8 cellular contexts compared by ENCODE assay signal in the genomic region with DNA sequence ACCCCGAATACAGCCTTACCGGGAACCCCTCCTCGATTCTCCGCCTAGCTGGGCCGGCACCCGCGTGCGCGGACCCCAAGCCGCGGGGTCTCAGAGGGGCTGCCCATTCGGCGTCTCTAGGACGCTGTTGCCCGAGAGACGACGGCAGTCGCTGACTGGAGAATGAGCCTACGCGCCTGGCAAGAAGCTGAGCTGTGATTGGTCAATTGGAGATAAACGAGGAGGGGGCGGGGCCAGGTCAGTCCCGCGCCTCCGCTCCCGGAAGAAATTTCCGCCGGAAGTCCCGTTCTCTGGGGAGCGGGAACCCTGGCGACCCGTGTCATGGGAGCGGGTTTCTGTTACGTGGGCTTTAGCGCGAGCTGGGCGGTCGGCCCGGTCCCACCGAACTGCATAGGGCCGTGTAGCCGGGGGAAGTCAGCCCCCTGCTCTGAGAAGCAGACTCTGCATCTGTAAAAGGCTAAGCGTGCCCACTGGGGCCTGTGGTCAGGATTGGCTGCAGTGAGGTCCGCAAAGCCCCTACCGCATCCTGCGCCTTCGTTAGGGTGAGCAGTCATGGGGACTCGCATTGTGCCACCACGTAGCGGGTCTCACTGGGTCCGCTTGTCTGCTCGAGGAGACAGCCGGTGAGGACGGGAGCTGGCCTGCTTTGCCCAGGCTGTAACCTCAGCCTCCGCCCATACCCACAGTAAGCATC. TPM values are rescaled to one million over a fixed set of nuclear protein-coding genes. Genes with fewer than 3 reads are reported as not detected.
DNase-seq lines count a peak whose midpoint lies in the region; ATAC-seq and TF ChIP-seq lines count a peak whose summit lies in the region.

TSS of gene EFCAB6 (minus strand) at position 157 of the 694 bp plus-strand sequence. CDS start 29,987 bp downstream, outside the sequence.

- H3K4me3 Mint-ChIP-seq in naive thymus-derived CD8-positive, alpha-beta T cell = peak within 1 kb of the TSS; percentile 89 to 97 (median 93)
- peak within 1 kb of the TSS; percentile 91 for H3K4me3 Mint-ChIP-seq in stimulated activated memory B cell treated with anti-CD40 and anti-IgM and Interleukin-4, amounts not matched to agents 10 μg/mL and 1 μg/mL and 100 μg/mL, for 72 hours

- H3K4me1 Mint-ChIP-seq in naive thymus-derived CD8-positive, alpha-beta T cell = peaks cover 19 to 45% (median 29%) of the 10 kb centered on the region in 4 donors
- peaks cover 21% of the 10 kb centered on the region for H3K4me1 Mint-ChIP-seq in stimulated activated memory B cell treated with anti-CD40 and anti-IgM and Interleukin-4, amounts not matched to agents 10 μg/mL and 1 μg/mL and 100 μg/mL, for 72 hours

- H3K4me3 ChIP-seq in fibroblast of mammary gland (ENCODE audit: control insufficient read depth, low read depth, low read length) = peak within 1 kb of the TSS; percentile 71

- ATAC-seq in GM21528 (IDR thresholded peaks at IDR 0.05; ENCODE audit: low FRiP score, unreplicated experiment) = peak; percentile 87
- peak; percentile 90 to 91 for ATAC-seq in naive thymus-derived CD8-positive, alpha-beta T cell
- ATAC-seq in stimulated activated memory B cell treated with anti-CD40 and anti-IgM and Interleukin-4, amounts not matched to agents 10 μg/mL and 1 μg/mL and 100 μg/mL, for 72 hours = peak; percentile 95

- H3K9me3 Mint-ChIP-seq in naive thymus-derived CD8-positive, alpha-beta T cell = peaks cover 0 to under 1% (median 0%) of the 10 kb centered on the region in 9 donors
- H3K9me3 Mint-ChIP-seq in stimulated activated memory B cell treated with anti-CD40 and anti-IgM and Interleukin-4, amounts not matched to agents 10 μg/mL and 1 μg/mL and 100 μg/mL, for 72 hours = no peaks in the 10 kb centered on the region

- DNase-seq in D341Med (ENCODE audit: low spot score) (peak; percentile 98), KG1 (lab: John Stamatoyannopoulos, UW) (peak; percentile 41), RKO (ENCODE audit: low spot score) (peak; percentile 94), fibroblast of mammary gland (ENCODE audit: low read depth) (peak; percentile 88)
- peak; percentile 77 to 81 for DNase-seq in activated T-helper 1 cell treated with anti-CD3 and anti-CD28 coated beads, Interleukin-2, amount 50 U/mL, for 16 hours (ENCODE audit: low read depth in 1 of 2, low spot score in 1 of 2)
- peak; percentile 82 to 95 (median 86) for DNase-seq in naive thymus-derived CD8-positive, alpha-beta T cell

- H3K27ac Mint-ChIP-seq in naive thymus-derived CD8-positive, alpha-beta T cell = peak within 1 kb of the TSS; percentile 89 to 98 (median 94)
- H3K27ac Mint-ChIP-seq in stimulated activated memory B cell treated with anti-CD40 and anti-IgM and Interleukin-4, amounts not matched to agents 10 μg/mL and 1 μg/mL and 100 μg/mL, for 72 hours = peak within 1 kb of the TSS; percentile 85

- POLR2A ChIA-PET in naive thymus-derived CD8-positive, alpha-beta T cell (lab: Charles Lee) = interaction anchor here (0.5 to 1.4 kb wide), 3 partner anchors 133 to 854 kb away, joined by 3 read pairs; no protein-coding TSS in a partner anchor

- H3K36me3 Mint-ChIP-seq in naive thymus-derived CD8-positive, alpha-beta T cell = peaks cover 0 to 8% (median 4%) of the 10 kb centered on the region in 3 donors
- peaks cover 4% of the 10 kb centered on the region for H3K36me3 Mint-ChIP-seq in stimulated activated memory B cell treated with anti-CD40 and anti-IgM and Interleukin-4, amounts not matched to agents 10 μg/mL and 1 μg/mL and 100 μg/mL, for 72 hours

- TF ChIP-seq CTCF in fibroblast of mammary gland (conservative IDR thresholded peaks at IDR 0.05; ENCODE audit: control insufficient read depth, insufficient read depth, low read depth, low read length) = no peak

- no peaks in the 10 kb centered on the region for H3K27me3 Mint-ChIP-seq in naive thymus-derived CD8-positive, alpha-beta T cell
- no peaks in the 10 kb centered on the region for H3K27me3 Mint-ChIP-seq in stimulated activated memory B cell treated with anti-CD40 and anti-IgM and Interleukin-4, amounts not matched to agents 10 μg/mL and 1 μg/mL and 100 μg/mL, for 72 hours

RNA-seq across cellular contexts. Expression of gene EFCAB6, which starts in this region (rescaled TPM):
- total RNA-seq in naive thymus-derived CD8-positive, alpha-beta T cell = 1 to 10 TPM in 1 of 2 experiments, under 1 TPM in 1; 0.58 to 1.7 TPM
- polyA plus RNA-seq in naive thymus-derived CD8-positive, alpha-beta T cell = under 1 TPM in 1 of 3 donors, not detected in 2; 0.14 TPM

Comparison
In these comparisons a context has a peak if more than half of its experiments do, and no peak if none do; other contexts are left out.
1. Peak in every context shown above with its lines: DNase-seq, ATAC-seq and H3K4me3 ChIP-seq.
2. DNase-seq: peak in every context shown above with its lines; median percentile 98 in D341Med; 94 in RKO; 88 in fibroblast of mammary gland; 86 in naive thymus-derived CD8-positive, alpha-beta T cell; 79 in activated T-helper 1 cell treated with anti-CD3 and anti-CD28 coated beads, Interleukin-2, amount 50 U/mL, for 16 hours; 41 in KG1.